20 cellular contexts compared by ENCODE assay signal in the genomic region with DNA sequence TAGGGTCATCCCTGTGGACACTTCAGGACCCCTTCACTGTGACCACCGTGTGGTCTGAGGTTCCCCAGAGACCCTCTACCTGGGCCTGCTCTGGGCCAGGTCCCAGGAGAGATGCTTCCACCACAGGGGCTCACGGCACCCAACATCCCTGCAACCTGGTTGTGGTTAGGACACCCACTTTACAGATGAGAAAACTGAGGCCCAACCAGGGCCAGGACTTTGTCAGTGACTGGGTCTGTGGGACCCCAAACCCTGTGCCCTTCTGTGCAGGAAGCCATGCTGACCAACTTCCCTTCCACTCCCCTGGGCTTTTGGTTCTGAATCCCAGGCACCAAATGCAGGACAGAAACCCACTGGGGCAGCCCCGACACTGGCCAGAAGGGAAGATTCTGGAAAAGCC. TPM values are rescaled to one million over a fixed set of nuclear protein-coding genes. Genes with fewer than 3 reads are reported as not detected.
A peak's percentile ranks its signal among the peaks of the same experiment; 100 is the strongest.
DNase-seq lines count a peak whose midpoint lies in the region; ATAC-seq, FAIRE-seq and TF ChIP-seq lines count a peak whose summit lies in the region.
"Had no signal": no experiment of that assay in that cellular context is flagged by ENCODE, and none has a peak within 500 bp of the region (broad histone marks: within the 10 kb centered on the region; RNA-seq: fewer than 3 reads in every experiment).

No MANE protein-coding gene starts in this region.

- H3K4me3 Mint-ChIP-seq in activated naive CD8-positive, alpha-beta T cell: peak overlapping the region; percentile 57
- H3K4me3 Mint-ChIP-seq in activated naive CD8-positive, alpha-beta T cell treated with anti-CD3 and anti-CD28 coated beads for 36 hours: no peak overlapping the region
- peak overlapping the region; percentile 21 for H3K4me3 Mint-ChIP-seq in memory B cell
- H3K4me3 Mint-ChIP-seq in stimulated activated effector memory CD8-positive, alpha-beta T cell treated with anti-CD3 and anti-CD28 coated beads, Interleukin-12 subunit alpha, Interleukin-12 subunit beta, amount 100 ng/mL, for 72 hours: peak overlapping the region; percentile 41

- DNase-seq in activated naive CD8-positive, alpha-beta T cell treated with anti-CD3 and anti-CD28 coated beads for 36 hours: no peak
- DNase-seq in K562 (ENCODE audit: extremely low read depth in 1 of 4, low spot score in 3 of 4): no peak
- no peak for DNase-seq in memory B cell (ENCODE audit: low spot score in 2 of 2)
- DNase-seq in stimulated activated effector memory CD8-positive, alpha-beta T cell treated with anti-CD3 and anti-CD28 coated beads, Interleukin-12 subunit alpha, Interleukin-12 subunit beta, amount 100 ng/mL, for 72 hours (ENCODE audit: low spot score in 2 of 2): no peak
- no peak for DNase-seq in central memory CD4-positive, alpha-beta T cell
- no peak for DNase-seq in stimulated activated CD4-positive, alpha-beta T cell treated with anti-CD3 and anti-CD28 coated beads, Interleukin-12 subunit alpha, Interleukin-12 subunit beta, amount 100 ng/mL, for 4 hours
- DNase-seq: C1 segment of cervical spinal cord; CD4-positive, CD25-positive, alpha-beta regulatory T cell; CD8-positive, alpha-beta memory T cell; COR-L47; DMS 273 treated with DMSO at 0.1 percent for 48 hours; DND-41; EL had no signal

- no peak overlapping the region for H3K4me2 ChIP-seq in K562 (ENCODE audit: insufficient read depth, low read length)
- H3K4me2 ChIP-seq: A549 had no signal

- H3K9me1 ChIP-seq in K562 (ENCODE audit: control insufficient read depth, insufficient read depth, low read length): no peaks in the 10 kb centered on the region

- POLR2A ChIA-PET in K562 (lab: Yijun Ruan, JAX): no interaction called here

- H3K27ac ChIP-seq in K562 (ENCODE audit: extremely low read depth, low read depth, low read length): no peak overlapping the region
- H3K27ac ChIP-seq: 22Rv1, A549 had no signal

- ATAC-seq in K562: no peak
- no peak for ATAC-seq in memory B cell (ENCODE audit: low read depth)
- no peak for ATAC-seq in stimulated activated effector memory CD8-positive, alpha-beta T cell treated with anti-CD3 and anti-CD28 coated beads, Interleukin-12 subunit alpha, Interleukin-12 subunit beta, amount 100 ng/mL, for 72 hours
- ATAC-seq: A549 had no signal

- no peak for FAIRE-seq in K562 (lab: Jason Lieb, UNC)
- FAIRE-seq: A549, GM12891, GM19239, H1 had no signal

- CTCF ChIA-PET in K562 (lab: Yijun Ruan, JAX; ENCODE audit: low intra/inter-chr PET ratio): no interaction called here

- TF ChIP-seq CTCF in K562 (IDR thresholded peaks at IDR 0.05 in 2 of 3, conservative IDR thresholded peaks at IDR 0.05 in 1 of 3; ENCODE audit: insufficient read depth in 2 of 3, low read depth in 1 of 3, low read length in 3 of 3): no peak

- no peaks in the 10 kb centered on the region for H3K9me3 ChIP-seq in K562 (replicated peaks; ENCODE audit: control insufficient read depth, insufficient read depth, low read depth, low read length)
- H3K9me3 ChIP-seq: A549, HAP-1 had no signal

- H3K79me2 ChIP-seq in K562 (ENCODE audit: control insufficient read depth, insufficient read depth, low read length): no peaks in the 10 kb centered on the region

- WGBS in K562 (ENCODE audit: insufficient coverage, low coverage, missing lambda C conversion rate): 0% methylated on average over 1 of the region's 3 CpGs

- in situ Hi-C loops in K562 (cut with MboI): no loop called here

- H3K4me3 ChIP-seq in K562: no peak overlapping the region
- H3K4me3 ChIP-seq: A549, HAP-1 had no signal

- H3K4me1 Mint-ChIP-seq in activated naive CD8-positive, alpha-beta T cell (ENCODE audit: low read depth): peaks cover 2% of the 10 kb centered on the region
- H3K4me1 Mint-ChIP-seq in activated naive CD8-positive, alpha-beta T cell treated with anti-CD3 and anti-CD28 coated beads for 36 hours: peaks cover 4% of the 10 kb centered on the region
- H3K4me1 Mint-ChIP-seq in memory B cell: peaks cover 12% of the 10 kb centered on the region
- H3K4me1 Mint-ChIP-seq in stimulated activated effector memory CD8-positive, alpha-beta T cell treated with anti-CD3 and anti-CD28 coated beads, Interleukin-12 subunit alpha, Interleukin-12 subunit beta, amount 100 ng/mL, for 72 hours: peaks cover 5% of the 10 kb centered on the region

- H3K27me3 ChIP-seq in K562 (ENCODE audit: control insufficient read depth in 2 of 2, insufficient read depth in 2 of 2, low read length in 2 of 2): peaks cover 14 to 40% of the 10 kb centered on the region in 2 experiments; a peak in 4 of 5 replicates

- BruUV-seq in K562 (replicated peaks; lab: Mats Ljungman, UMichigan): no TSS peak

- no peaks in the 10 kb centered on the region for H3K36me3 Mint-ChIP-seq in activated naive CD8-positive, alpha-beta T cell
- H3K36me3 Mint-ChIP-seq in activated naive CD8-positive, alpha-beta T cell treated with anti-CD3 and anti-CD28 coated beads for 36 hours: no peaks in the 10 kb centered on the region
- no peaks in the 10 kb centered on the region for H3K36me3 Mint-ChIP-seq in memory B cell
- no peaks in the 10 kb centered on the region for H3K36me3 Mint-ChIP-seq in stimulated activated effector memory CD8-positive, alpha-beta T cell treated with anti-CD3 and anti-CD28 coated beads, Interleukin-12 subunit alpha, Interleukin-12 subunit beta, amount 100 ng/mL, for 72 hours
- H3K36me3 Mint-ChIP-seq: CD4-positive, CD25-positive, alpha-beta regulatory T cell; CD8-positive, alpha-beta memory T cell had no signal

- no peak overlapping the region for H3K27ac Mint-ChIP-seq in activated naive CD8-positive, alpha-beta T cell
- H3K27ac Mint-ChIP-seq in activated naive CD8-positive, alpha-beta T cell treated with anti-CD3 and anti-CD28 coated beads for 36 hours: no peak overlapping the region
- no peak overlapping the region for H3K27ac Mint-ChIP-seq in memory B cell
- no peak overlapping the region for H3K27ac Mint-ChIP-seq in stimulated activated effector memory CD8-positive, alpha-beta T cell treated with anti-CD3 and anti-CD28 coated beads, Interleukin-12 subunit alpha, Interleukin-12 subunit beta, amount 100 ng/mL, for 72 hours
- H3K27ac Mint-ChIP-seq: CD4-positive, CD25-positive, alpha-beta regulatory T cell had no signal

- peaks cover 0 to 31% of the 10 kb centered on the region in 2 experiments; a peak in 2 of 5 replicates for H3K4me1 ChIP-seq in K562 (replicated peaks in 1 of 2; ENCODE audit: control insufficient read depth in 2 of 2, insufficient read depth in 2 of 2, low read length in 2 of 2)
- H3K4me1 ChIP-seq: HAP-1 had no signal

- H2AFZ ChIP-seq in K562 (ENCODE audit: low read depth, low read length): no peak overlapping the region

- no peak for TF ChIP-seq POLR2A in K562 (conservative IDR thresholded peaks at IDR 0.05)

- H3K9ac ChIP-seq in K562 (ENCODE audit: insufficient read depth in 1 of 2, low read depth in 2 of 2, low read length in 2 of 2): no peak overlapping the region

- no peak for TF ChIP-seq RAD21 in K562 (CRISPR knock-in tag; conservative IDR thresholded peaks at IDR 0.05 in 1 of 2, IDR thresholded peaks at IDR 0.05 in 1 of 2)

- TF ChIP-seq EP300 in K562 (IDR thresholded peaks at IDR 0.05; ENCODE audit: low read length): no peak

- intact Hi-C loops in K562 (cut with micrococcal nuclease): no loop called here

- peaks cover 7% of the 10 kb centered on the region for H4K20me1 ChIP-seq in K562 (replicated peaks; ENCODE audit: control insufficient read depth, insufficient read depth, low read length)

- H3K27me3 Mint-ChIP-seq in activated naive CD8-positive, alpha-beta T cell: no peaks in the 10 kb centered on the region
- H3K27me3 Mint-ChIP-seq in activated naive CD8-positive, alpha-beta T cell treated with anti-CD3 and anti-CD28 coated beads for 36 hours: peaks cover 18% of the 10 kb centered on the region
- H3K27me3 Mint-ChIP-seq in memory B cell: peaks cover 21% of the 10 kb centered on the region

- H3K9me3 Mint-ChIP-seq in activated naive CD8-positive, alpha-beta T cell (ENCODE audit: low read depth): no peaks in the 10 kb centered on the region
- H3K9me3 Mint-ChIP-seq in activated naive CD8-positive, alpha-beta T cell treated with anti-CD3 and anti-CD28 coated beads for 36 hours: no peaks in the 10 kb centered on the region
- no peaks in the 10 kb centered on the region for H3K9me3 Mint-ChIP-seq in memory B cell
- H3K9me3 Mint-ChIP-seq in stimulated activated effector memory CD8-positive, alpha-beta T cell treated with anti-CD3 and anti-CD28 coated beads, Interleukin-12 subunit alpha, Interleukin-12 subunit beta, amount 100 ng/mL, for 72 hours: no peaks in the 10 kb centered on the region
- H3K9me3 Mint-ChIP-seq: CD4-positive, CD25-positive, alpha-beta regulatory T cell; CD8-positive, alpha-beta memory T cell had no signal

- H3K36me3 ChIP-seq in K562 (ENCODE audit: control insufficient read depth, insufficient read depth, low read length): no peaks in the 10 kb centered on the region
- H3K36me3 ChIP-seq: HAP-1 had no signal

TF ChIP-seq in K562, 482 proteins besides CTCF, POLR2A, EP300 and RAD21 (continues in another document):
- TF ChIP-seq DACH1 (IDR thresholded peaks at IDR 0.05; ENCODE audit: partially characterized antibody): no peak
- TF ChIP-seq HDAC2 (IDR thresholded peaks at IDR 0.05): no peak
- TF ChIP-seq FOXA1 (IDR thresholded peaks at IDR 0.05; ENCODE audit: borderline replicate concordance): no peak
- no peak for TF ChIP-seq HDGF (IDR thresholded peaks at IDR 0.05)

RNA-seq across cellular contexts. Expression of a gene that starts 21.6 kb away (rescaled TPM):
- total RNA-seq in activated naive CD8-positive, alpha-beta T cell treated with anti-CD3 and anti-CD28 coated beads for 36 hours: 1 to 10 TPM; 5.9 to 6.6 TPM
- 1.2 and 3.3 TPM in 2 replicates for total RNA-seq in K562 (2011; cell fraction: chromatin; rRNA removed; ENCODE audit: low replicate concordance)
- 0.53 and 2.2 TPM in 2 replicates for total RNA-seq in K562 (2011; cell fraction: nucleolus; rRNA removed)
- total RNA-seq in K562 (2011; cell fraction: nucleoplasm; rRNA removed): 0.31 and 0.95 TPM in 2 replicates
- total RNA-seq in K562 (2014; rRNA removed) (0.20 and 0.68 TPM in 2 replicates), K562 (2014; rRNA removed; fragmentation: Illumina TruSeq; extraction: Trizol) (0.10 TPM in 1 of 2 replicates, not detected in the other), K562 (2015; rRNA removed; fragmentation: Illumina TruSeq; extraction: Trizol) (0.11 and 0.40 TPM in 2 replicates), K562 (2021) (0.55 and 1.1 TPM in 2 replicates)
- polyA plus RNA-seq in K562 (2011; rRNA removed) (0.54 and 1.4 TPM in 2 replicates), K562 (2014; fragmentation: Illumina TruSeq; extraction: Trizol) (0.07 and 0.50 TPM in 2 replicates), K562 (2014; fragmentation: Nextera tagmentation; extraction: Ambion mirVana) (not detected), K562 (2014; rRNA removed) (0.62 and 1.7 TPM in 2 replicates)
- 1.5 TPM in 2 replicates for polyA plus RNA-seq in K562 (2011; cell fraction: cytosol; rRNA removed)
- polyA plus RNA-seq in K562 (2011; cell fraction: nucleus; rRNA removed): 5.2 and 5.3 TPM in 2 replicates
- 0.25 and 0.51 TPM in 2 replicates for polyA plus RNA-seq in K562 (2012)
- polyA minus RNA-seq in K562 (2011; rRNA and poly(A)+ RNA removed): 0.45 and 1.1 TPM in 2 replicates
- 0.86 and 2.7 TPM in 2 replicates for polyA minus RNA-seq in K562 (2011; cell fraction: cytosol; rRNA and poly(A)+ RNA removed)
- polyA minus RNA-seq in K562 (2011; cell fraction: nucleus; rRNA and poly(A)+ RNA removed): 0.81 and 1.3 TPM in 2 replicates
